In genomic region chr10:110871236-110872084, GRCh38 we compare ENCODE assay signal across 8 cellular contexts. TPM values are rescaled to one million over a fixed set of nuclear protein-coding genes. Genes with fewer than 3 reads are reported as not detected.
DNase-seq lines count a peak whose midpoint lies in the region; ATAC-seq, FAIRE-seq and TF ChIP-seq lines count a peak whose summit lies in the region.

TSS of gene PDCD4 (plus strand) at chr10:110871928. CDS start at chr10:110876028, 4,100 bp downstream.

- H3K27ac ChIP-seq in heart right ventricle (peak within 1 kb of the TSS; percentile 92 to 99 (median 97)), upper lobe of right lung (peak within 1 kb of the TSS; percentile 94)

- 1 to 2% methylated on average over 50 of the region's 50 CpGs for WGBS in heart right ventricle, 2 donors

- H3K27me3 ChIP-seq in heart right ventricle (no peaks in the 10 kb centered on the region), upper lobe of right lung (no peaks in the 10 kb centered on the region)

- DNase-seq in GM12892 (ENCODE audit: insufficient read length) (peak; percentile 56), NCI-H146 (lab: John Stamatoyannopoulos, UW) (peak; percentile 98), amniotic stem cell (lab: John Stamatoyannopoulos, UW) (peak; percentile 95), heart right ventricle (peak; percentile 100), posterior vena cava (ENCODE audit: low spot score) (peak; percentile 100), upper lobe of right lung (peak; percentile 99)

- H3K9me3 Mint-ChIP-seq in T-helper 1 cell treated with Interleukin-12 subunit alpha and Interleukin-12 subunit beta and Interleukin-4 antibody, amounts not matched to agents 30 μg/mL and 1 μg/mL, for 36 hours = no peaks in the 10 kb centered on the region

- TF ChIP-seq CTCF in heart right ventricle (IDR thresholded peaks at IDR 0.05) (no peak), upper lobe of right lung (IDR thresholded peaks at IDR 0.05) (no peak)

- peaks cover 0 to 7% (median 0%) of the 10 kb centered on the region in 9 donors for H3K36me3 ChIP-seq in heart right ventricle
- H3K36me3 ChIP-seq in upper lobe of right lung = no peaks in the 10 kb centered on the region

- ATAC-seq in HG02852 (IDR thresholded peaks at IDR 0.05; ENCODE audit: unreplicated experiment) (peak; percentile 78), heart right ventricle (peak; percentile 95 to 98 (median 96)), upper lobe of right lung (peak; percentile 97)

- peaks cover 60% of the 10 kb centered on the region for H3K4me1 Mint-ChIP-seq in T-helper 1 cell treated with Interleukin-12 subunit alpha and Interleukin-12 subunit beta and Interleukin-4 antibody, amounts not matched to agents 30 μg/mL and 1 μg/mL, for 36 hours (ENCODE audit: low read depth)

- H3K4me1 ChIP-seq in heart right ventricle (peaks cover 0 to 79% (median 24%) of the 10 kb centered on the region in 9 donors), upper lobe of right lung (peaks cover 29% of the 10 kb centered on the region)

- H3K4me3 Mint-ChIP-seq in T-helper 1 cell treated with Interleukin-12 subunit alpha and Interleukin-12 subunit beta and Interleukin-4 antibody, amounts not matched to agents 30 μg/mL and 1 μg/mL, for 36 hours = peak within 1 kb of the TSS; percentile 93

- H3K36me3 Mint-ChIP-seq in T-helper 1 cell treated with Interleukin-12 subunit alpha and Interleukin-12 subunit beta and Interleukin-4 antibody, amounts not matched to agents 30 μg/mL and 1 μg/mL, for 36 hours (ENCODE audit: low read depth) = peaks cover 10% of the 10 kb centered on the region

- H3K9me3 ChIP-seq in heart right ventricle (no peaks in the 10 kb centered on the region), upper lobe of right lung (no peaks in the 10 kb centered on the region)

- H3K4me3 ChIP-seq in heart right ventricle (peak within 1 kb of the TSS; percentile 83 to 99 (median 94)), upper lobe of right lung (peak within 1 kb of the TSS; percentile 89)

- no peaks in the 10 kb centered on the region for H3K27me3 Mint-ChIP-seq in T-helper 1 cell treated with Interleukin-12 subunit alpha and Interleukin-12 subunit beta and Interleukin-4 antibody, amounts not matched to agents 30 μg/mL and 1 μg/mL, for 36 hours (ENCODE audit: low read depth)

- peak within 1 kb of the TSS; percentile 95 for H3K27ac Mint-ChIP-seq in T-helper 1 cell treated with Interleukin-12 subunit alpha and Interleukin-12 subunit beta and Interleukin-4 antibody, amounts not matched to agents 30 μg/mL and 1 μg/mL, for 36 hours

- peak; percentile 94 for FAIRE-seq in GM12892 (lab: Jason Lieb, UNC)

- TF ChIP-seq POLR2A in GM12892 (IDR thresholded peaks at IDR 0.05; ENCODE audit: low read depth, low read length) = peak; percentile 79

- intact Hi-C loops in heart right ventricle (cut with DNase I) = loop anchor here in 9 of 10 donors (2.0 to 10.0 kb wide), 10 partner anchors 39 to 564 kb away; partner anchors contain the start of genes BBIP1 (in 1 of the 9) and SHOC2 (in 1 of the 9)
- intact Hi-C loops in posterior vena cava (cut with DNase I) = loop anchor here in 1 of 2 donors (5.0 kb wide), 2 partner anchors 49 to 64 kb away; no protein-coding TSS in a partner anchor
- intact Hi-C loops in upper lobe of right lung (cut with DNase I) = no loop called here

RNA-seq across cellular contexts. Expression of gene PDCD4, which starts in this region (rescaled TPM):
- polyA plus RNA-seq in GM12892 (2012; ENCODE audit: missing spikeins) = 331 TPM
- total RNA-seq in heart right ventricle (10 to 100 TPM; 35.2 to 57.6 (median 45.7) TPM), posterior vena cava (10 to 100 TPM; 54.9 to 55.0 TPM), upper lobe of right lung (48.6 TPM)
- polyA plus RNA-seq in heart right ventricle = 10 to 100 TPM; 15.9 to 59.5 TPM

Comparison
In these comparisons a context has a peak if more than half of its experiments do, and no peak if none do; other contexts are left out.
1. Peak in every context shown above with its lines: DNase-seq, ATAC-seq, H3K4me3 ChIP-seq and H3K27ac ChIP-seq.